13 cellular contexts compared by ENCODE assay signal in the genomic region with DNA sequence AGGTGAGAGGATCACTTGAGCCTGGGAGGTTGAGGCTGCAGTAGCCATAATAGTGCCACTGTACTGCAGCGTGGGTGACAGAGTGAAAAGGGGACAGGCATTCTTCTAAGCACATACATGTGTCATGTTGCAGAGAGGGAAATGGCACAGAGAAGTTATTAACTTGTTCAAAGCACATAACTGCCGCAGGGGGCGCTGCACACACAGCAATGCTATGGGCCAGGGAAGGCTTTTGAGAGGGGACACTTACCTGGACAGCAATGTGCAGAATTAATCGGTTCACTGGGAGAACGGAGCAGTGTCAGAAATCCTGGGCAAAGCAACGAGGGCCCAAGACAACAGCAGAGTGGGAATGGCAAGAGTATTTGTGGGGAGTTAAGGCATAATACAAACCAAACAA. TPM values are rescaled to one million over a fixed set of nuclear protein-coding genes. Genes with fewer than 3 reads are reported as not detected.
DNase-seq lines count a peak whose midpoint lies in the region; ATAC-seq, FAIRE-seq and TF ChIP-seq lines count a peak whose summit lies in the region.
"Had no signal": no experiment of that assay in that cellular context is flagged by ENCODE, and none has a peak within 500 bp of the region (broad histone marks: within the 10 kb centered on the region; RNA-seq: fewer than 3 reads in every experiment).

No MANE protein-coding gene starts in this region.

- H3K27me3 Mint-ChIP-seq in type B pancreatic cell = no peaks in the 10 kb centered on the region
- H3K27me3 Mint-ChIP-seq: activated naive CD8-positive, alpha-beta T cell treated with anti-CD3 and anti-CD28 coated beads, Interleukin-2, amount 50 U/mL, for 24 hours had no signal

- TF ChIP-seq EP300 in HepG2 (IDR thresholded peaks at IDR 0.05; ENCODE audit: low read depth in 2 of 2, low read length in 2 of 2) (no peak), HepG2 (CRISPR knock-in tag; IDR thresholded peaks at IDR 0.05; ENCODE audit: borderline replicate concordance) (no peak)

- peak; percentile 44; the same call in 1 of the 2 replicates for TF ChIP-seq RAD21 in HepG2 (CRISPR knock-in tag; IDR thresholded peaks at IDR 0.05)

- H3K4me1 Mint-ChIP-seq in type B pancreatic cell (ENCODE audit: unreplicated experiment) = no peaks in the 10 kb centered on the region
- H3K4me1 Mint-ChIP-seq: activated naive CD8-positive, alpha-beta T cell treated with anti-CD3 and anti-CD28 coated beads, Interleukin-2, amount 50 U/mL, for 24 hours had no signal

- H3K4me1 ChIP-seq in HepG2 (ENCODE audit: insufficient read depth, low read length) (peaks cover 28% of the 10 kb centered on the region), right lobe of liver (no peaks in the 10 kb centered on the region)

- no peaks in the 10 kb centered on the region for H3K9me3 Mint-ChIP-seq in type B pancreatic cell
- H3K9me3 Mint-ChIP-seq: activated naive CD8-positive, alpha-beta T cell treated with anti-CD3 and anti-CD28 coated beads, Interleukin-2, amount 50 U/mL, for 24 hours had no signal

- H3K9ac ChIP-seq in HepG2 (ENCODE audit: insufficient read depth, low read depth, low read length) = no peak overlapping the region
- H3K9ac ChIP-seq: KMS-11 had no signal

- POLR2A ChIA-PET in HepG2 (lab: Yijun Ruan, JAX) = no interaction called here

- BruUV-seq in HepG2 (replicated peaks; lab: Mats Ljungman, UMichigan) = no TSS peak

- FAIRE-seq in HepG2 (lab: Jason Lieb, UNC) = no peak

- CTCF ChIA-PET in HepG2 (lab: Yijun Ruan, JAX; ENCODE audit: low intra/inter-chr PET ratio, low total read pairs) = interaction anchor here (1.6 to 1.8 kb wide), 2 partner anchors 18 to 136 kb away, joined by 4 to 6 read pairs; no protein-coding TSS in a partner anchor

- TF ChIP-seq POLR2A in HepG2 (IDR thresholded peaks at IDR 0.05; ENCODE audit: insufficient read depth in 1 of 2, low read depth in 2 of 2, low read length in 2 of 2) (no peak), right lobe of liver (IDR thresholded peaks at IDR 0.05) (no peak)

- no peaks in the 10 kb centered on the region for H3K79me2 ChIP-seq in HepG2 (ENCODE audit: insufficient read depth, low read length)

- ATAC-seq in HepG2 (peak; percentile 89), right lobe of liver (no peak), HG03565 (IDR thresholded peaks at IDR 0.05; ENCODE audit: unreplicated experiment) (no peak), HG02981 (IDR thresholded peaks at IDR 0.05; ENCODE audit: unreplicated experiment) (no peak)
- ATAC-seq: activated naive CD8-positive, alpha-beta T cell treated with anti-CD3 and anti-CD28 coated beads, Interleukin-2, amount 50 U/mL, for 24 hours had no signal

- H3K4me2 ChIP-seq in HepG2 (ENCODE audit: low read depth, low read length) = no peak overlapping the region
- H3K4me2 ChIP-seq: KMS-11 had no signal

- peak; percentile 72 for TF ChIP-seq CTCF in HepG2 (CRISPR knock-in tag; IDR thresholded peaks at IDR 0.05)
- no peak for TF ChIP-seq CTCF in right lobe of liver (IDR thresholded peaks at IDR 0.05)
- peak; percentile 28 for TF ChIP-seq CTCF in epithelial cell of esophagus (IDR thresholded peaks at IDR 0.05; ENCODE audit: insufficient read depth, low read depth, low read length, missing control alignments)
- peak; percentile 65 for TF ChIP-seq CTCF in type B pancreatic cell (conservative IDR thresholded peaks at IDR 0.05)

- H3K4me3 ChIP-seq in HepG2 (replicated peaks in 1 of 3; ENCODE audit: insufficient read depth in 1 of 3, low read depth in 2 of 3, low read length in 3 of 3) (no peak overlapping the region), right lobe of liver (no peak overlapping the region), epithelial cell of esophagus (ENCODE audit: low read length) (no peak overlapping the region)

- WGBS in HepG2 (ENCODE audit: low lambda C conversion rate) = 27% methylated on average over 6 of the region's 6 CpGs
- WGBS in right lobe of liver (ENCODE audit: insufficient coverage, low coverage, low lambda C conversion rate, missing lambda C conversion rate) = 76% methylated on average over 6 of the region's 6 CpGs

- intact Hi-C loops in HepG2 (cut with micrococcal nuclease; ENCODE audit: unreplicated experiment) = no loop called here
- intact Hi-C loops in right lobe of liver (cut with DNase I) = no loop called here

- no peaks in the 10 kb centered on the region for H4K20me1 ChIP-seq in HepG2 (ENCODE audit: insufficient read depth, low read length)

- H3K27me3 ChIP-seq in HepG2 (ENCODE audit: control insufficient read depth in 1 of 2, insufficient read depth in 2 of 2, low read length in 2 of 2) = peaks cover 0 to 9% of the 10 kb centered on the region in 2 experiments; a peak in 2 of 5 replicates
- no peaks in the 10 kb centered on the region for H3K27me3 ChIP-seq in right lobe of liver

- H3K36me3 Mint-ChIP-seq in type B pancreatic cell = no peaks in the 10 kb centered on the region
- H3K36me3 Mint-ChIP-seq: CD4-positive, CD25-positive, alpha-beta regulatory T cell; memory B cell had no signal

- H3K27ac ChIP-seq in HepG2 (ENCODE audit: extremely low read length, insufficient read depth, low read length) (no peak overlapping the region), right lobe of liver (no peak overlapping the region)
- H3K27ac ChIP-seq: KMS-11 had no signal

- in situ Hi-C loops in HepG2 (cut with HindIII; ENCODE audit: extremely low pct_ligation_motif_present, low pct_unique_long_range_greater_than_20kb) = no loop called here

- H3K27ac Mint-ChIP-seq in type B pancreatic cell = no peak overlapping the region
- H3K27ac Mint-ChIP-seq: activated naive CD8-positive, alpha-beta T cell treated with anti-CD3 and anti-CD28 coated beads, Interleukin-2, amount 50 U/mL, for 24 hours; CD4-positive, CD25-positive, alpha-beta regulatory T cell; memory B cell had no signal

- H3K36me3 ChIP-seq in HepG2 (replicated peaks in 1 of 2; ENCODE audit: control insufficient read depth in 1 of 2, insufficient read depth in 2 of 2, low read length in 2 of 2) (no peaks in the 10 kb centered on the region), right lobe of liver (no peaks in the 10 kb centered on the region)

- no peaks in the 10 kb centered on the region for H3K9me3 ChIP-seq in HepG2 (ENCODE audit: low read length)
- H3K9me3 ChIP-seq in right lobe of liver = no peaks in the 10 kb centered on the region

- no peak overlapping the region for H3K4me3 Mint-ChIP-seq in type B pancreatic cell
- H3K4me3 Mint-ChIP-seq: activated naive CD8-positive, alpha-beta T cell treated with anti-CD3 and anti-CD28 coated beads, Interleukin-2, amount 50 U/mL, for 24 hours; CD4-positive, CD25-positive, alpha-beta regulatory T cell; memory B cell had no signal

- H2AFZ ChIP-seq in HepG2 (ENCODE audit: low read length) = no peak overlapping the region

- DNase-seq in HepG2 (ENCODE audit: low spot score) (peak; percentile 63), right lobe of liver (no peak), M059J (ENCODE audit: low read depth) (peak; percentile 21), epithelial cell of esophagus (ENCODE audit: low read depth) (peak; percentile 20), type B pancreatic cell (ENCODE audit: extremely low spot score, unreplicated experiment) (no peak)
- DNase-seq in activated CD8-positive, alpha-beta memory T cell treated with anti-CD3 and anti-CD28 coated beads for 24 hours = no peak
- DNase-seq: activated naive CD8-positive, alpha-beta T cell treated with anti-CD3 and anti-CD28 coated beads, Interleukin-2, amount 50 U/mL, for 24 hours had no signal

RNA-seq across cellular contexts. Expression of gene SCYGR8, which starts 2.4 kb away (rescaled TPM):
- not detected in 2 replicates for total RNA-seq in HepG2 (2016; rRNA removed; fragmentation: Illumina TruSeq; extraction: Trizol)
- total RNA-seq in HepG2 (2016; cell fraction: cytosol; rRNA removed; fragmentation: Illumina TruSeq; extraction: Trizol; ENCODE audit: low read depth) = not detected in 2 replicates
- total RNA-seq in HepG2 (2016; cell fraction: insoluble cytoplasmic fraction; rRNA removed; fragmentation: Illumina TruSeq; extraction: Trizol) = not detected in 2 replicates
- total RNA-seq in HepG2 (2016; cell fraction: membrane; rRNA removed; fragmentation: Illumina TruSeq; extraction: Trizol) = not detected in 2 replicates
- not detected in 2 replicates for total RNA-seq in HepG2 (2016; cell fraction: nucleus; rRNA removed; fragmentation: Illumina TruSeq; extraction: Trizol)
- polyA plus RNA-seq in HepG2 (2011; rRNA removed) = not detected in 2 replicates
- polyA plus RNA-seq in HepG2 (2011; cell fraction: cytosol; rRNA removed) = not detected in 2 replicates
- polyA plus RNA-seq in HepG2 (2011; cell fraction: nucleus; rRNA removed) = not detected in 2 replicates
- polyA plus RNA-seq in HepG2 (2012) = not detected in 2 replicates
- not detected in 2 replicates for polyA plus RNA-seq in HepG2 (2016; cell fraction: cytosol; fragmentation: Illumina TruSeq; extraction: Trizol; ENCODE audit: low read depth)
- not detected in 2 replicates for polyA plus RNA-seq in HepG2 (2016; cell fraction: insoluble cytoplasmic fraction; fragmentation: Illumina TruSeq; extraction: Trizol; ENCODE audit: low read depth)
- polyA plus RNA-seq in HepG2 (2016; cell fraction: membrane; fragmentation: Illumina TruSeq; extraction: Trizol; ENCODE audit: low read depth) = not detected in 2 replicates
- not detected in 2 replicates for polyA plus RNA-seq in HepG2 (2016; cell fraction: nucleus; fragmentation: Illumina TruSeq; extraction: Trizol; ENCODE audit: insufficient read depth, low read depth)
- polyA minus RNA-seq in HepG2 (2011; rRNA and poly(A)+ RNA removed; ENCODE audit: low replicate concordance) = not detected in 2 replicates
- polyA minus RNA-seq in HepG2 (2011; cell fraction: cytosol; rRNA and poly(A)+ RNA removed) = not detected in 2 replicates
- polyA minus RNA-seq in HepG2 (2011; cell fraction: nucleus; rRNA and poly(A)+ RNA removed) = not detected in 2 replicates
- not detected for total RNA-seq in right lobe of liver
- not detected in 2 replicates for total RNA-seq in M059J (2014; rRNA removed; shearing (Covaris generic))
- not detected in 2 replicates for total RNA-seq in type B pancreatic cell (ENCODE audit: low replicate concordance)
- total RNA-seq: CD4-positive, CD25-positive, alpha-beta regulatory T cell; subcutaneous adipose tissue had no signal
- polyA plus RNA-seq: CD4-positive, CD25-positive, alpha-beta regulatory T cell had no signal

RNA-seq across cellular contexts. Expression of gene SCYGR7, which starts 19.9 kb away (rescaled TPM):
- total RNA-seq in HepG2 (2016; rRNA removed; fragmentation: Illumina TruSeq; extraction: Trizol) = not detected in 2 replicates
- total RNA-seq in HepG2 (2016; cell fraction: cytosol; rRNA removed; fragmentation: Illumina TruSeq; extraction: Trizol; ENCODE audit: low read depth) = not detected in 2 replicates
- not detected in 2 replicates for total RNA-seq in HepG2 (2016; cell fraction: insoluble cytoplasmic fraction; rRNA removed; fragmentation: Illumina TruSeq; extraction: Trizol)
- total RNA-seq in HepG2 (2016; cell fraction: membrane; rRNA removed; fragmentation: Illumina TruSeq; extraction: Trizol) = not detected in 2 replicates
- total RNA-seq in HepG2 (2016; cell fraction: nucleus; rRNA removed; fragmentation: Illumina TruSeq; extraction: Trizol) = not detected in 2 replicates
- not detected in 2 replicates for polyA plus RNA-seq in HepG2 (2011; rRNA removed)
- not detected in 2 replicates for polyA plus RNA-seq in HepG2 (2011; cell fraction: cytosol; rRNA removed)
- not detected in 2 replicates for polyA plus RNA-seq in HepG2 (2011; cell fraction: nucleus; rRNA removed)
- not detected in 2 replicates for polyA plus RNA-seq in HepG2 (2012)
- not detected in 2 replicates for polyA plus RNA-seq in HepG2 (2016; cell fraction: cytosol; fragmentation: Illumina TruSeq; extraction: Trizol; ENCODE audit: low read depth)
- polyA plus RNA-seq in HepG2 (2016; cell fraction: insoluble cytoplasmic fraction; fragmentation: Illumina TruSeq; extraction: Trizol; ENCODE audit: low read depth) = not detected in 2 replicates
- polyA plus RNA-seq in HepG2 (2016; cell fraction: membrane; fragmentation: Illumina TruSeq; extraction: Trizol; ENCODE audit: low read depth) = not detected in 2 replicates
- not detected in 2 replicates for polyA plus RNA-seq in HepG2 (2016; cell fraction: nucleus; fragmentation: Illumina TruSeq; extraction: Trizol; ENCODE audit: insufficient read depth, low read depth)
- not detected in 2 replicates for polyA minus RNA-seq in HepG2 (2011; rRNA and poly(A)+ RNA removed; ENCODE audit: low replicate concordance)
- polyA minus RNA-seq in HepG2 (2011; cell fraction: cytosol; rRNA and poly(A)+ RNA removed) = not detected in 2 replicates
- polyA minus RNA-seq in HepG2 (2011; cell fraction: nucleus; rRNA and poly(A)+ RNA removed) = not detected in 2 replicates
- not detected for total RNA-seq in right lobe of liver
- not detected in 2 replicates for total RNA-seq in M059J (2014; rRNA removed; shearing (Covaris generic))
- not detected in 2 replicates for total RNA-seq in type B pancreatic cell (ENCODE audit: low replicate concordance)
- total RNA-seq: CD4-positive, CD25-positive, alpha-beta regulatory T cell; subcutaneous adipose tissue had no signal
- polyA plus RNA-seq: CD4-positive, CD25-positive, alpha-beta regulatory T cell had no signal

RNA-seq across cellular contexts. Expression of gene SCYGR6, which starts 23.5 kb away (rescaled TPM):
- total RNA-seq in HepG2 (2016; rRNA removed; fragmentation: Illumina TruSeq; extraction: Trizol) (not detected in 2 replicates), right lobe of liver (not detected), type B pancreatic cell (ENCODE audit: low replicate concordance) (not detected in 2 replicates)
- not detected in 2 replicates for total RNA-seq in HepG2 (2016; cell fraction: cytosol; rRNA removed; fragmentation: Illumina TruSeq; extraction: Trizol; ENCODE audit: low read depth)
- total RNA-seq in HepG2 (2016; cell fraction: insoluble cytoplasmic fraction; rRNA removed; fragmentation: Illumina TruSeq; extraction: Trizol) = not detected in 2 replicates
- total RNA-seq in HepG2 (2016; cell fraction: membrane; rRNA removed; fragmentation: Illumina TruSeq; extraction: Trizol) = not detected in 2 replicates
- total RNA-seq in HepG2 (2016; cell fraction: nucleus; rRNA removed; fragmentation: Illumina TruSeq; extraction: Trizol) = not detected in 2 replicates
- polyA plus RNA-seq in HepG2 (2011; rRNA removed) = not detected in 2 replicates
- not detected in 2 replicates for polyA plus RNA-seq in HepG2 (2011; cell fraction: cytosol; rRNA removed)
- polyA plus RNA-seq in HepG2 (2011; cell fraction: nucleus; rRNA removed) = not detected in 2 replicates
- polyA plus RNA-seq in HepG2 (2012) = not detected in 2 replicates
- polyA plus RNA-seq in HepG2 (2016; cell fraction: cytosol; fragmentation: Illumina TruSeq; extraction: Trizol; ENCODE audit: low read depth) = not detected in 2 replicates
- not detected in 2 replicates for polyA plus RNA-seq in HepG2 (2016; cell fraction: insoluble cytoplasmic fraction; fragmentation: Illumina TruSeq; extraction: Trizol; ENCODE audit: low read depth)
- not detected in 2 replicates for polyA plus RNA-seq in HepG2 (2016; cell fraction: membrane; fragmentation: Illumina TruSeq; extraction: Trizol; ENCODE audit: low read depth)
- polyA plus RNA-seq in HepG2 (2016; cell fraction: nucleus; fragmentation: Illumina TruSeq; extraction: Trizol; ENCODE audit: insufficient read depth, low read depth) = not detected in 2 replicates
- not detected in 2 replicates for polyA minus RNA-seq in HepG2 (2011; rRNA and poly(A)+ RNA removed; ENCODE audit: low replicate concordance)
- polyA minus RNA-seq in HepG2 (2011; cell fraction: cytosol; rRNA and poly(A)+ RNA removed) = not detected in 2 replicates
- not detected in 2 replicates for polyA minus RNA-seq in HepG2 (2011; cell fraction: nucleus; rRNA and poly(A)+ RNA removed)
- total RNA-seq in M059J (2014; rRNA removed; shearing (Covaris generic)) = not detected in 2 replicates
- total RNA-seq: CD4-positive, CD25-positive, alpha-beta regulatory T cell; subcutaneous adipose tissue had no signal
- polyA plus RNA-seq: CD4-positive, CD25-positive, alpha-beta regulatory T cell had no signal

RNA-seq across cellular contexts. Expression of gene SLC19A3, which starts 30.3 kb away (rescaled TPM):
- total RNA-seq in HepG2 (2016; rRNA removed; fragmentation: Illumina TruSeq; extraction: Trizol) = 1.7 and 2.3 TPM in 2 replicates
- total RNA-seq in HepG2 (2016; cell fraction: cytosol; rRNA removed; fragmentation: Illumina TruSeq; extraction: Trizol; ENCODE audit: low read depth) = 0.40 and 0.44 TPM in 2 replicates
- total RNA-seq in HepG2 (2016; cell fraction: insoluble cytoplasmic fraction; rRNA removed; fragmentation: Illumina TruSeq; extraction: Trizol) = 1.7 and 2.5 TPM in 2 replicates
- total RNA-seq in HepG2 (2016; cell fraction: membrane; rRNA removed; fragmentation: Illumina TruSeq; extraction: Trizol) = 0.69 and 1.3 TPM in 2 replicates
- total RNA-seq in HepG2 (2016; cell fraction: nucleus; rRNA removed; fragmentation: Illumina TruSeq; extraction: Trizol) = 2.8 and 4.0 TPM in 2 replicates
- polyA plus RNA-seq in HepG2 (2011; rRNA removed) = 3.4 and 5.2 TPM in 2 replicates
- 3.1 and 3.4 TPM in 2 replicates for polyA plus RNA-seq in HepG2 (2011; cell fraction: cytosol; rRNA removed)
- 3.5 and 5.3 TPM in 2 replicates for polyA plus RNA-seq in HepG2 (2011; cell fraction: nucleus; rRNA removed)
- polyA plus RNA-seq in HepG2 (2012) = 2.3 and 10.9 TPM in 2 replicates
- 0.23 and 0.26 TPM in 2 replicates for polyA plus RNA-seq in HepG2 (2016; cell fraction: cytosol; fragmentation: Illumina TruSeq; extraction: Trizol; ENCODE audit: low read depth)
- polyA plus RNA-seq in HepG2 (2016; cell fraction: insoluble cytoplasmic fraction; fragmentation: Illumina TruSeq; extraction: Trizol; ENCODE audit: low read depth) = 1.1 and 1.2 TPM in 2 replicates
- polyA plus RNA-seq in HepG2 (2016; cell fraction: membrane; fragmentation: Illumina TruSeq; extraction: Trizol; ENCODE audit: low read depth) = 0.42 and 0.55 TPM in 2 replicates
- 5.3 and 5.6 TPM in 2 replicates for polyA plus RNA-seq in HepG2 (2016; cell fraction: nucleus; fragmentation: Illumina TruSeq; extraction: Trizol; ENCODE audit: insufficient read depth, low read depth)
- polyA minus RNA-seq in HepG2 (2011; rRNA and poly(A)+ RNA removed; ENCODE audit: low replicate concordance) = 17.4 TPM in 1 of 2 replicates, not detected in the other
- 2.5 and 2.8 TPM in 2 replicates for polyA minus RNA-seq in HepG2 (2011; cell fraction: cytosol; rRNA and poly(A)+ RNA removed)
- polyA minus RNA-seq in HepG2 (2011; cell fraction: nucleus; rRNA and poly(A)+ RNA removed) = 6.3 and 7.0 TPM in 2 replicates
- 10 to 100 TPM; 13.7 to 44.1 (median 16.8) TPM for total RNA-seq in right lobe of liver
- total RNA-seq in M059J (2014; rRNA removed; shearing (Covaris generic)) = not detected in 2 replicates
- 6.4 and 20.5 TPM in 2 replicates for total RNA-seq in type B pancreatic cell (ENCODE audit: low replicate concordance)
- total RNA-seq: CD4-positive, CD25-positive, alpha-beta regulatory T cell had no signal
- polyA plus RNA-seq: CD4-positive, CD25-positive, alpha-beta regulatory T cell had no signal

Comparison
In these comparisons a context has a peak if more than half of its experiments do, and no peak if none do; other contexts are left out.
1. DNase-seq: peak in HepG2 (single experiment), M059J (single experiment) and epithelial cell of esophagus (single experiment); none in right lobe of liver (0 of 3), type B pancreatic cell (single experiment) and activated CD8-positive, alpha-beta memory T cell treated with anti-CD3 and anti-CD28 coated beads for 24 hours (single experiment).
2. CTCF ChIP-seq: peak in HepG2 (single experiment), epithelial cell of esophagus (single experiment) and type B pancreatic cell (single experiment); none in right lobe of liver (0 of 4).